ENCODE assay signal across 16 cellular contexts in genomic region chr3:64898941-64899340, GRCh38.
"Had no signal": no experiment of that assay in that cellular context is flagged by ENCODE, and none has a peak within 500 bp of the region (broad histone marks: within the 10 kb centered on the region; RNA-seq: fewer than 3 reads in every experiment).

No MANE protein-coding gene starts in this region.

- H3K4me1 Mint-ChIP-seq: naive thymus-derived CD8-positive, alpha-beta T cell had no signal

- H3K9me3 ChIP-seq: esophagus squamous epithelium, right atrium auricular region, sigmoid colon, stomach had no signal

- H3K4me3 ChIP-seq: esophagus squamous epithelium, right atrium auricular region, sigmoid colon, skin epidermis, stomach had no signal

- ATAC-seq: naive thymus-derived CD8-positive, alpha-beta T cell had no signal

- H3K36me3 Mint-ChIP-seq: naive thymus-derived CD8-positive, alpha-beta T cell had no signal

- H3K4me3 Mint-ChIP-seq: naive thymus-derived CD8-positive, alpha-beta T cell had no signal

- FAIRE-seq: endometrium, islet of Langerhans had no signal

- H3K27me3 ChIP-seq: esophagus squamous epithelium, right atrium auricular region, sigmoid colon, stomach had no signal

- H3K36me3 ChIP-seq: esophagus squamous epithelium, right atrium auricular region, sigmoid colon, stomach had no signal

- H3K27ac ChIP-seq: esophagus squamous epithelium, sigmoid colon, skin epidermis, stomach had no signal

- H3K27ac Mint-ChIP-seq: naive thymus-derived CD8-positive, alpha-beta T cell had no signal

- DNase-seq: cortex of kidney; effector memory CD4-positive, alpha-beta T cell; esophagus squamous epithelium; head of caudate nucleus; hypothalamus; kidney glomerular epithelial cell; naive thymus-derived CD8-positive, alpha-beta T cell; posterior cingulate gyrus; sigmoid colon; stimulated activated CD4-positive, alpha-beta T cell treated with anti-CD3 and anti-CD28 coated beads, Interleukin-12 subunit alpha, Interleukin-12 subunit beta, amount 100 ng/mL, for 4 hours; stimulated activated naive CD4-positive, alpha-beta T cell; stomach had no signal
